ENCODE assay signal across 20 cellular contexts in the genomic region with DNA sequence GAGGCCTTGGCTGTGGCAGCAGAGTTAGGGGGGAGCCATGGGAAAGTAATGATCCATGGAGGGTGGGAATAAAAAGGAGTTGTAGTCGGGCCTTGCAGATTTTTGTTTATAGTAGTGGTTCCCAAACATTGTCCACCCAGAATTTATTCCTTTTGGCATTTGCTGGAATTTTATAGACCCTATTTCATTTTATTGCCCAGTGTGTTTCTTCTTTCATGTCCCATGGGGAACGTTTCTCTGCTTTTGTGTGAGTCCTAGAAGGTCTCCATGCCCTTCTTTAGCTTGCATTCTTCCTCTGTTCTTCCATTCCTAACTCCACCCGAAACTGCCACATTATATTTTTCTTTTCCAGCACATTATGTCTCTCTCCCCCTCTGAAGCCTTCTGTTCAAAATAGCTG.
DNase-seq lines count a peak whose midpoint lies in the region; ATAC-seq and TF ChIP-seq lines count a peak whose summit lies in the region.
"Had no signal": no experiment of that assay in that cellular context is flagged by ENCODE, and none has a peak within 500 bp of the region (broad histone marks: within the 10 kb centered on the region; RNA-seq: fewer than 3 reads in every experiment).

No MANE protein-coding gene starts in this region.

- H4K5ac ChIP-seq in H9 (ENCODE audit: insufficient read length, low read depth, low read length) = no peak overlapping the region

- no peak overlapping the region for H3K14ac ChIP-seq in H9 (ENCODE audit: insufficient read depth, low read length)

- peaks cover 5 to 9% of the 10 kb centered on the region in 2 experiments; a peak in 2 of 5 replicates for H3K9me3 Mint-ChIP-seq in H9
- peaks cover 12% of the 10 kb centered on the region for H3K9me3 Mint-ChIP-seq in WTC11

- H3K27ac ChIP-seq in H9 (ENCODE audit: insufficient read length, low read depth, low read length) = no peak overlapping the region
- H3K27ac ChIP-seq: KMS-11, PC-9, SJSA1 had no signal

- H3K23me2 ChIP-seq in H9 (ENCODE audit: insufficient read length, low read depth, low read length, poor library complexity, severe bottlenecking) = no peaks in the 10 kb centered on the region

- H3K18ac ChIP-seq in H9 (ENCODE audit: insufficient read length, low read depth, low read length) = no peak overlapping the region

- no peaks in the 10 kb centered on the region for H3K27me3 ChIP-seq in H9 (ENCODE audit: insufficient read depth, low read length)
- H3K27me3 ChIP-seq in skeletal muscle satellite cell (ENCODE audit: control insufficient read depth, insufficient read depth, low read length) = no peaks in the 10 kb centered on the region
- H3K27me3 ChIP-seq: SJSA1 had no signal

- no peak for TF ChIP-seq CTCF in H9 (conservative IDR thresholded peaks at IDR 0.05)
- TF ChIP-seq CTCF in WTC11 (IDR thresholded peaks at IDR 0.05) = no peak

- H3K56ac ChIP-seq in H9 (ENCODE audit: insufficient read length, low read depth, low read length) = no peak overlapping the region

- H2AFZ ChIP-seq in H9 (ENCODE audit: low read length) = no peak overlapping the region
- H2AFZ ChIP-seq: PC-9 had no signal

- no peak for DNase-seq in H9
- no peak for DNase-seq in WTC11 (ENCODE audit: low spot score)
- DNase-seq in left colon = no peak
- DNase-seq in NCI-H226 = no peak
- DNase-seq in AML-193 (lab: John Stamatoyannopoulos, UW) = no peak
- no peak for DNase-seq in AG20443 (ENCODE audit: low spot score)
- DNase-seq in NK-92 (lab: John Stamatoyannopoulos, UW; ENCODE audit: unreplicated experiment) = no peak
- DNase-seq: COR-L47, DMS153, NCI-H1048, NCI-H1436 treated with DMSO at 0.1 percent for 48 hours, NCI-H2029 treated with DMSO at 0.1 percent for 48 hours, NCI-H2171 treated with DMSO at 0.1 percent for 48 hours, NCI-H774, PC-9 had no signal

- CTCF ChIA-PET in WTC11 (lab: Charles Lee) = no interaction called here

- ATAC-seq in WTC11 = no peak
- peak; percentile 81 for ATAC-seq in left colon
- ATAC-seq: HCT116 had no signal

- no peaks in the 10 kb centered on the region for H3K79me2 ChIP-seq in H9 (ENCODE audit: insufficient read depth, low read length)

- no peak overlapping the region for H3K4me3 ChIP-seq in skeletal muscle satellite cell (ENCODE audit: low read length)
- H3K4me3 ChIP-seq: PC-9, SJSA1 had no signal

- peak overlapping the region in 2 of 3 experiments; percentile 77 to 89; a peak in 2 of 7 replicates for H3K27ac Mint-ChIP-seq in H9
- peak overlapping the region; percentile 58; the same call in 1 of the 2 replicates for H3K27ac Mint-ChIP-seq in WTC11
- H3K27ac Mint-ChIP-seq: CD14-positive monocyte had no signal

- peaks cover 4% of the 10 kb centered on the region for H3K36me3 ChIP-seq in skeletal muscle satellite cell (ENCODE audit: insufficient read depth, low read length)
- H3K36me3 ChIP-seq: SJSA1 had no signal

- H3K36me3 Mint-ChIP-seq in H9 (ENCODE audit: insufficient read depth in 1 of 3, low read depth in 3 of 3) (peaks cover 0 to 10% (median 3%) of the 10 kb centered on the region in 3 experiments; a peak in 5 of 7 replicates), WTC11 (peaks cover 6% of the 10 kb centered on the region)
- H3K36me3 Mint-ChIP-seq: CD14-positive monocyte had no signal

- no peak overlapping the region for H2AK5ac ChIP-seq in H9 (ENCODE audit: insufficient read length, low read length)

- H3K9me3 ChIP-seq in H9 (ENCODE audit: control insufficient read depth, low read depth, low read length) = no peaks in the 10 kb centered on the region
- no peaks in the 10 kb centered on the region for H3K9me3 ChIP-seq in skeletal muscle satellite cell (replicated peaks; ENCODE audit: low read length)
- H3K9me3 ChIP-seq: SJSA1 had no signal

- no peak overlapping the region for H4K8ac ChIP-seq in H9 (replicated peaks; ENCODE audit: insufficient read length, low read depth, low read length)

- H2BK5ac ChIP-seq in H9 (ENCODE audit: insufficient read length, low read length) = no peak overlapping the region

- intact Hi-C loops in left colon (cut with DNase I, micrococcal nuclease) = no loop called here

- H2BK20ac ChIP-seq in H9 (ENCODE audit: low read depth, low read length, poor library complexity, severe bottlenecking) = no peak overlapping the region

- no peaks in the 10 kb centered on the region for H3K27me3 Mint-ChIP-seq in H9 (ENCODE audit: low read depth)
- H3K27me3 Mint-ChIP-seq in WTC11 (ENCODE audit: low read depth) = no peaks in the 10 kb centered on the region

- no peak overlapping the region for H3K4me3 Mint-ChIP-seq in H9
- H3K4me3 Mint-ChIP-seq in WTC11 = no peak overlapping the region
- H3K4me3 Mint-ChIP-seq: CD14-positive monocyte had no signal

- H3K4ac ChIP-seq in H9 (ENCODE audit: low read depth, low read length) = no peak overlapping the region

- H3K4me2 ChIP-seq in H9 (ENCODE audit: insufficient read depth, insufficient read length, low read length) (no peak overlapping the region), skeletal muscle satellite cell (ENCODE audit: low read length) (no peak overlapping the region)
- H3K4me2 ChIP-seq: KMS-11, PC-9 had no signal

- no CpG with 5 or more reads among the region's 3 CpGs for WGBS in H9 (ENCODE audit: extremely low coverage, insufficient read length, low lambda C conversion rate)

- H3K9ac ChIP-seq in H9 (ENCODE audit: extremely low read depth, insufficient read length, low read length) (no peak overlapping the region), skeletal muscle satellite cell (ENCODE audit: low read depth, low read length) (peak overlapping the region; percentile 3)
- H3K9ac ChIP-seq: KMS-11 had no signal

- H4K91ac ChIP-seq in H9 (ENCODE audit: insufficient read length, low read depth, low read length) = no peak overlapping the region

- H4K20me1 ChIP-seq in H9 (ENCODE audit: control insufficient read depth, insufficient read depth, insufficient read length) = no peaks in the 10 kb centered on the region

- no peak overlapping the region for H2BK120ac ChIP-seq in H9 (ENCODE audit: low read depth, low read length, poor library complexity, severe bottlenecking)

- H2BK15ac ChIP-seq in H9 (ENCODE audit: low read depth, low read length) = no peak overlapping the region

- no peak overlapping the region for H3T11ph ChIP-seq in H9 (ENCODE audit: low read length)

- POLR2A ChIA-PET in WTC11 (lab: Charles Lee) = no interaction called here

- H2BK12ac ChIP-seq in H9 (ENCODE audit: insufficient read length, low read depth, low read length) = no peak overlapping the region

- no peaks in the 10 kb centered on the region for H3K79me1 ChIP-seq in H9 (ENCODE audit: insufficient read depth, low read depth, low read length, poor library complexity, severe bottlenecking)

- no peaks in the 10 kb centered on the region; the same call in 1 of the 2 replicates for H3K4me1 ChIP-seq in H9 (ENCODE audit: insufficient read depth, low read length)
- peaks cover 51% of the 10 kb centered on the region for H3K4me1 ChIP-seq in skeletal muscle satellite cell (ENCODE audit: control insufficient read depth, insufficient read depth, low read length)
- H3K4me1 ChIP-seq: SJSA1 had no signal

- H3K4me1 Mint-ChIP-seq in H9 (peaks cover 21 to 24% of the 10 kb centered on the region in 2 experiments), WTC11 (peaks cover 31% of the 10 kb centered on the region)
- H3K4me1 Mint-ChIP-seq: CD14-positive monocyte had no signal

- no peak overlapping the region for H3K23ac ChIP-seq in H9 (ENCODE audit: insufficient read length, low read depth, low read length)

TF ChIP-seq in WTC11, 78 proteins besides CTCF, POLR2A, EP300 and RAD21 (continues in another document):
- TF ChIP-seq FOXP1 (CRISPR knock-in tag; IDR thresholded peaks at IDR 0.05; ENCODE audit: borderline replicate concordance) (no peak), GTF2I (CRISPR knock-in tag; conservative IDR thresholded peaks at IDR 0.05) (no peak), IRF2 (CRISPR knock-in tag; IDR thresholded peaks at IDR 0.05; ENCODE audit: borderline replicate concordance, low read depth) (no peak), NR3C1 (CRISPR knock-in tag; conservative IDR thresholded peaks at IDR 0.05; ENCODE audit: low read depth) (no peak), ZNF416 (CRISPR knock-in tag; IDR thresholded peaks at IDR 0.05) (no peak)
- TF ChIP-seq, protein P1, sequence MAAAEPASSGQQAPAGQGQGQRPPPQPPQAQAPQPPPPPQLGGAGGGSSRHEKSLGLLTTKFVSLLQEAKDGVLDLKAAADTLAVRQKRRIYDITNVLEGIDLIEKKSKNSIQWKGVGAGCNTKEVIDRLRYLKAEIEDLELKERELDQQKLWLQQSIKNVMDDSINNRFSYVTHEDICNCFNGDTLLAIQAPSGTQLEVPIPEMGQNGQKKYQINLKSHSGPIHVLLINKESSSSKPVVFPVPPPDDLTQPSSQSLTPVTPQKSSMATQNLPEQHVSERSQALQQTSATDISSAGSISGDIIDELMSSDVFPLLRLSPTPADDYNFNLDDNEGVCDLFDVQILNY (CRISPR knock-in tag; IDR thresholded peaks at IDR 0.05) = no peak
- TF ChIP-seq, protein P2, sequence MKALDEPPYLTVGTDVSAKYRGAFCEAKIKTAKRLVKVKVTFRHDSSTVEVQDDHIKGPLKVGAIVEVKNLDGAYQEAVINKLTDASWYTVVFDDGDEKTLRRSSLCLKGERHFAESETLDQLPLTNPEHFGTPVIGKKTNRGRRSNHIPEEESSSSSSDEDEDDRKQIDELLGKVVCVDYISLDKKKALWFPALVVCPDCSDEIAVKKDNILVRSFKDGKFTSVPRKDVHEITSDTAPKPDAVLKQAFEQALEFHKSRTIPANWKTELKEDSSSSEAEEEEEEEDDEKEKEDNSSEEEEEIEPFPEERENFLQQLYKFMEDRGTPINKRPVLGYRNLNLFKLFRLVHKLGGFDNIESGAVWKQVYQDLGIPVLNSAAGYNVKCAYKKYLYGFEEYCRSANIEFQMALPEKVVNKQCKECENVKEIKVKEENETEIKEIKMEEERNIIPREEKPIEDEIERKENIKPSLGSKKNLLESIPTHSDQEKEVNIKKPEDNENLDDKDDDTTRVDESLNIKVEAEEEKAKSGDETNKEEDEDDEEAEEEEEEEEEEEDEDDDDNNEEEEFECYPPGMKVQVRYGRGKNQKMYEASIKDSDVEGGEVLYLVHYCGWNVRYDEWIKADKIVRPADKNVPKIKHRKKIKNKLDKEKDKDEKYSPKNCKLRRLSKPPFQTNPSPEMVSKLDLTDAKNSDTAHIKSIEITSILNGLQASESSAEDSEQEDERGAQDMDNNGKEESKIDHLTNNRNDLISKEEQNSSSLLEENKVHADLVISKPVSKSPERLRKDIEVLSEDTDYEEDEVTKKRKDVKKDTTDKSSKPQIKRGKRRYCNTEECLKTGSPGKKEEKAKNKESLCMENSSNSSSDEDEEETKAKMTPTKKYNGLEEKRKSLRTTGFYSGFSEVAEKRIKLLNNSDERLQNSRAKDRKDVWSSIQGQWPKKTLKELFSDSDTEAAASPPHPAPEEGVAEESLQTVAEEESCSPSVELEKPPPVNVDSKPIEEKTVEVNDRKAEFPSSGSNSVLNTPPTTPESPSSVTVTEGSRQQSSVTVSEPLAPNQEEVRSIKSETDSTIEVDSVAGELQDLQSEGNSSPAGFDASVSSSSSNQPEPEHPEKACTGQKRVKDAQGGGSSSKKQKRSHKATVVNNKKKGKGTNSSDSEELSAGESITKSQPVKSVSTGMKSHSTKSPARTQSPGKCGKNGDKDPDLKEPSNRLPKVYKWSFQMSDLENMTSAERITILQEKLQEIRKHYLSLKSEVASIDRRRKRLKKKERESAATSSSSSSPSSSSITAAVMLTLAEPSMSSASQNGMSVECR (CRISPR knock-in tag; IDR thresholded peaks at IDR 0.05; ENCODE audit: borderline replicate concordance) = no peak
